8 cellular contexts compared by ENCODE assay signal in the genomic region with DNA sequence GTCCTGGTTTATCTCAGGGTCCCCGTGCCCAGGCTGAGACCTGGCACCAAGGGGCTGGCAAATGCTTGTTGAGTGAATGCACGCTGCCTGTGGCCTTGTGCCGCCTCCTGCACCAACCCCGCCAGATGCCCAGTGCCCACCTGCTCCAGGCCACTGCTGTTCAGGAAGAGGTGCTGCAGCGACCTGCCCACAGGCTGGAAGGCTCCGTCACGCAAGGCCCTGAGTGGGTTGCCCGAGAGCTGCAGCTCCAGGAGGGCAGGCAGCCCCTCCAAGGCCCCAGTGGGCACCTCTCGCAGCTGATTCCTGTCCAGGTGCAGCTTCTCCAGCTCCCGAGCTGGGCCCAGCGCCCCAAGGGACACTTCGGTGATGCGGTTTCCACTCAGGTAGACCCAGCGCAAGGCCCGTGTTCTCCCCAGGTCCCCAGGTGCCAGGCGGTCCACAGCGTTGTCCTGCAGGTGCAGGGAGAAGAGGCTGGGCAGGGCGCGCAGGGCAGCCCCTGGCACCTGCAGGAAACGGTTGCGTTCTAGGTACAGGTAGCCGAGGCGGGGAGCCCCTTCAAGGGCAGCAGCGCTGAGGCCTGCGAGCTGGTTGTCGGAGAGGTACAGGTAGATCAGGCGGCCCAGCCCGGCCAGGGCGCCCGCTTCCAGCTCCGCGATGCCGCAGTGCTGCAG. TPM values are rescaled to one million over a fixed set of nuclear protein-coding genes. Genes with fewer than 3 reads are reported as not detected.
DNase-seq lines count a peak whose midpoint lies in the region; ATAC-seq and TF ChIP-seq lines count a peak whose summit lies in the region.

No MANE protein-coding gene starts in this region.

- H3K4me3 ChIP-seq in A673 (ENCODE audit: low read depth, low read length, poor library complexity, severe bottlenecking) (peak overlapping the region; percentile 31), HL-60 (replicated peaks; ENCODE audit: insufficient read depth, low read length) (peak overlapping the region; percentile 43), mucosa of stomach (ENCODE audit: low read length) (peak overlapping the region; percentile 43)

- H3K4me3 Mint-ChIP-seq in central memory CD8-positive, alpha-beta T cell: peak overlapping the region; percentile 71

- CTCF ChIA-PET in A673 (lab: Charles Lee): interaction anchor here (0.6 to 1.9 kb wide), 3 partner anchors 262 to 314 kb away, joined by 3 to 12 read pairs (median 6); a partner anchor contains a TSS

- POLR2A ChIA-PET in A673 (lab: Charles Lee; ENCODE audit: low non-redundant PET): no interaction called here

- H3K9me3 Mint-ChIP-seq in central memory CD8-positive, alpha-beta T cell: no peaks in the 10 kb centered on the region

- peaks cover 5% of the 10 kb centered on the region for H3K36me3 Mint-ChIP-seq in central memory CD8-positive, alpha-beta T cell (ENCODE audit: insufficient read depth)

- intact Hi-C loops in A673 (cut with micrococcal nuclease; ENCODE audit: unreplicated experiment): no loop called here

- H3K4me1 ChIP-seq in A673 (ENCODE audit: insufficient read depth, low read length, poor library complexity, severe bottlenecking) (no peaks in the 10 kb centered on the region), mucosa of stomach (ENCODE audit: control insufficient read depth, insufficient read depth, low read length) (peaks cover 16% of the 10 kb centered on the region)

- H3K9me3 ChIP-seq in A673 (ENCODE audit: low read depth, low read length, poor library complexity, severe bottlenecking): no peaks in the 10 kb centered on the region
- H3K9me3 ChIP-seq in mucosa of stomach (ENCODE audit: control insufficient read depth, low read length): no peaks in the 10 kb centered on the region

- H3K27ac Mint-ChIP-seq in central memory CD8-positive, alpha-beta T cell (ENCODE audit: low read depth): no peak overlapping the region

- peak overlapping the region; percentile 38 for H3K9ac ChIP-seq in mucosa of stomach (ENCODE audit: low read length)

- H3K36me3 ChIP-seq in A673 (ENCODE audit: insufficient read depth, low read length, poor library complexity, severe bottlenecking): no peaks in the 10 kb centered on the region
- H3K36me3 ChIP-seq in mucosa of stomach (ENCODE audit: control insufficient read depth, insufficient read depth, low read length): no peaks in the 10 kb centered on the region

- H3K27me3 ChIP-seq in A673 (replicated peaks; ENCODE audit: insufficient read depth, low read depth, low read length, poor library complexity): no peaks in the 10 kb centered on the region
- H3K27me3 ChIP-seq in HL-60 (ENCODE audit: insufficient read depth, poor library complexity, severe bottlenecking): no peaks in the 10 kb centered on the region
- peaks cover 5% of the 10 kb centered on the region for H3K27me3 ChIP-seq in mucosa of stomach (ENCODE audit: control insufficient read depth, insufficient read depth, low read length)

- H3K4me1 Mint-ChIP-seq in central memory CD8-positive, alpha-beta T cell: peaks cover 11% of the 10 kb centered on the region

- BruUV-seq in A673 (replicated peaks; lab: Mats Ljungman, UMichigan): no TSS peak

- DNase-seq in A673 (ENCODE audit: low spot score) (no peak), HL-60 (ENCODE audit: low read depth in 1 of 2, low spot score in 1 of 2) (no peak), HPDE6-E6E7 (ENCODE audit: extremely low spot score) (no peak)
- no peak for DNase-seq in central memory CD8-positive, alpha-beta T cell (ENCODE audit: low spot score in 2 of 2)
- DNase-seq in activated effector memory CD4-positive, alpha-beta T cell treated with anti-CD3 and anti-CD28 coated beads, Interleukin-2, amount 50 U/mL, for 16 hours: no peak
- no peak for DNase-seq in activated CD4-positive, CD25-positive, alpha-beta regulatory T cell (lab: John Stamatoyannopoulos, UW)

- no peak for ATAC-seq in central memory CD8-positive, alpha-beta T cell (replicated peaks; ENCODE audit: extremely low read depth, poor library complexity, severe bottlenecking)
- no peak for ATAC-seq in HG03378 (IDR thresholded peaks at IDR 0.05; ENCODE audit: unreplicated experiment)

- H3K27ac ChIP-seq in A673 (ENCODE audit: low read depth, low read length, poor library complexity, severe bottlenecking) (no peak overlapping the region), HL-60 (replicated peaks) (no peak overlapping the region)

- no peak; the same call in 1 of the 2 replicates for TF ChIP-seq CTCF in A673 (conservative IDR thresholded peaks at IDR 0.05; ENCODE audit: low read depth, low read length)
- no peak for TF ChIP-seq CTCF in HL-60 (IDR thresholded peaks at IDR 0.05; ENCODE audit: insufficient read depth, low read length)

- H3K27me3 Mint-ChIP-seq in central memory CD8-positive, alpha-beta T cell: no peaks in the 10 kb centered on the region

RNA-seq across cellular contexts. Expression of a gene that starts 3.6 kb away (rescaled TPM):
- total RNA-seq in A673 (2021): not detected in 2 replicates

RNA-seq across cellular contexts. Expression of a gene that starts 32.1 kb away (rescaled TPM):
- 31.9 and 32.0 TPM in 2 replicates for total RNA-seq in A673 (2021)

RNA-seq across cellular contexts. Expression of a gene that starts 48.8 kb away (rescaled TPM):
- 159 and 177 TPM in 2 replicates for total RNA-seq in A673 (2021)
